In genomic region chr17:42163113-42163512, GRCh38 we compare ENCODE assay signal across 8 cellular contexts. TPM values are rescaled to one million over a fixed set of nuclear protein-coding genes. Genes with fewer than 3 reads are reported as not detected.
DNase-seq lines count a peak whose midpoint lies in the region; ATAC-seq and TF ChIP-seq lines count a peak whose summit lies in the region.

No MANE protein-coding gene starts in this region.

- intact Hi-C loops in colonic mucosa (cut with DNase I) = no loop called here

- H3K27me3 ChIP-seq in colonic mucosa = no peaks in the 10 kb centered on the region

- no peak overlapping the region for H3K9ac ChIP-seq in colonic mucosa (ENCODE audit: low read depth in 2 of 2, low read length in 2 of 2)

- no peaks in the 10 kb centered on the region for H3K4me1 ChIP-seq in colonic mucosa

- no peaks in the 10 kb centered on the region for H3K36me3 ChIP-seq in colonic mucosa

- ATAC-seq in HG03196 (IDR thresholded peaks at IDR 0.05; ENCODE audit: unreplicated experiment) = no peak

- no peak overlapping the region for H3K4me3 ChIP-seq in colonic mucosa

- DNase-seq in GM13977 (ENCODE audit: low spot score) (peak; percentile 70), OCI-M1 (lab: John Stamatoyannopoulos, UW) (peak; percentile 57), colonic mucosa (peak; percentile 52), GOT3 (lab: John Stamatoyannopoulos, UW) (no peak), G401 (ENCODE audit: low spot score) (no peak), NCI-H446 treated with DMSO at 0.1 percent for 48 hours (lab: John Stamatoyannopoulos, UW) (no peak)
- peak; percentile 37 for DNase-seq in stimulated activated CD4-positive, alpha-beta T cell treated with anti-CD3 and anti-CD28 coated beads, Interleukin-12 subunit alpha, Interleukin-12 subunit beta, amount 100 ng/mL, for 4 hours

- no peaks in the 10 kb centered on the region for H3K9me3 ChIP-seq in colonic mucosa

- TF ChIP-seq CTCF in GM13977 (IDR thresholded peaks at IDR 0.05; ENCODE audit: extremely low read depth, insufficient read depth, missing control alignments) (peak; percentile 61), colonic mucosa (IDR thresholded peaks at IDR 0.05) (peak; percentile 18)

- in situ Hi-C loops in GM13977 (cut with MboI; ENCODE audit: low pct_unique_long_range_greater_than_20kb, low sequenced_read_pairs, unreplicated experiment) = no loop called here
- in situ Hi-C loops in G401 (cut with HindIII; ENCODE audit: low sequenced_read_pairs) = no loop called here

- no peak overlapping the region for H3K27ac ChIP-seq in colonic mucosa

RNA-seq across cellular contexts. Expression of gene RAB5C, which starts 8.3 kb away (rescaled TPM):
- total RNA-seq in colonic mucosa = 100 to 1,000 TPM; 148 to 171 TPM
- total RNA-seq in G401 (2014; rRNA removed; shearing (Covaris generic)) = 130 and 145 TPM in 2 replicates

RNA-seq across cellular contexts. Expression of gene KCNH4, which starts 17.8 kb away (rescaled TPM):
- total RNA-seq in colonic mucosa = under 1 TPM in 1 of 2 donors, not detected in 1; 0.07 TPM
- not detected in 2 replicates for total RNA-seq in G401 (2014; rRNA removed; shearing (Covaris generic))

RNA-seq across cellular contexts. Expression of gene HCRT, which starts 22.1 kb away (rescaled TPM):
- not detected for total RNA-seq in colonic mucosa
- not detected in 2 replicates for total RNA-seq in G401 (2014; rRNA removed; shearing (Covaris generic))

RNA-seq across cellular contexts. Expression of gene GHDC, which starts 31.2 kb away (rescaled TPM):
- 10 to 100 TPM; 20.6 to 23.0 TPM for total RNA-seq in colonic mucosa
- 1.1 and 1.4 TPM in 2 replicates for total RNA-seq in G401 (2014; rRNA removed; shearing (Covaris generic))

RNA-seq across cellular contexts. Expression of gene HSPB9, which starts 40.5 kb away (rescaled TPM):
- total RNA-seq in colonic mucosa = not detected
- not detected in 2 replicates for total RNA-seq in G401 (2014; rRNA removed; shearing (Covaris generic))

Comparison
In these comparisons a context has a peak if more than half of its experiments do, and no peak if none do; other contexts are left out.
1. DNase-seq: peak in GM13977 (single experiment), OCI-M1 (single experiment), colonic mucosa (single experiment) and stimulated activated CD4-positive, alpha-beta T cell treated with anti-CD3 and anti-CD28 coated beads, Interleukin-12 subunit alpha, Interleukin-12 subunit beta, amount 100 ng/mL, for 4 hours (single experiment); none in GOT3 (single experiment), G401 (single experiment) and NCI-H446 treated with DMSO at 0.1 percent for 48 hours (single experiment).